In genomic region chr14:94542111-94542810, GRCh38 we compare ENCODE assay signal across 1 cellular context.
A peak's percentile ranks its signal among the peaks of the same experiment; 100 is the strongest.
TF ChIP-seq lines count a peak whose summit lies in the region.

No MANE protein-coding gene starts in this region.

TF ChIP-seq in endothelial cell of umbilical vein, 7 proteins besides CTCF, POLR2A, EP300 and RAD21 (continued from another document):
- TF ChIP-seq MAX (IDR thresholded peaks at IDR 0.05; ENCODE audit: insufficient read depth, insufficient read length): no peak
- peak; percentile 81 for TF ChIP-seq FOS (IDR thresholded peaks at IDR 0.05; ENCODE audit: borderline replicate concordance, insufficient read depth, low read length)
- TF ChIP-seq JUN (IDR thresholded peaks at IDR 0.05; ENCODE audit: borderline replicate concordance, insufficient read depth, insufficient read length, low read depth): peak; percentile 57
- TF ChIP-seq GATA2 (IDR thresholded peaks at IDR 0.05; ENCODE audit: insufficient read depth, insufficient read length, low read depth, low read length): no peak
- peak; percentile 48 for TF ChIP-seq POLR2AphosphoS5 (IDR thresholded peaks at IDR 0.05; ENCODE audit: insufficient read depth, low read depth, low read length)
